Comparison of ENCODE assay signal across 18 cellular contexts in the genomic region with DNA sequence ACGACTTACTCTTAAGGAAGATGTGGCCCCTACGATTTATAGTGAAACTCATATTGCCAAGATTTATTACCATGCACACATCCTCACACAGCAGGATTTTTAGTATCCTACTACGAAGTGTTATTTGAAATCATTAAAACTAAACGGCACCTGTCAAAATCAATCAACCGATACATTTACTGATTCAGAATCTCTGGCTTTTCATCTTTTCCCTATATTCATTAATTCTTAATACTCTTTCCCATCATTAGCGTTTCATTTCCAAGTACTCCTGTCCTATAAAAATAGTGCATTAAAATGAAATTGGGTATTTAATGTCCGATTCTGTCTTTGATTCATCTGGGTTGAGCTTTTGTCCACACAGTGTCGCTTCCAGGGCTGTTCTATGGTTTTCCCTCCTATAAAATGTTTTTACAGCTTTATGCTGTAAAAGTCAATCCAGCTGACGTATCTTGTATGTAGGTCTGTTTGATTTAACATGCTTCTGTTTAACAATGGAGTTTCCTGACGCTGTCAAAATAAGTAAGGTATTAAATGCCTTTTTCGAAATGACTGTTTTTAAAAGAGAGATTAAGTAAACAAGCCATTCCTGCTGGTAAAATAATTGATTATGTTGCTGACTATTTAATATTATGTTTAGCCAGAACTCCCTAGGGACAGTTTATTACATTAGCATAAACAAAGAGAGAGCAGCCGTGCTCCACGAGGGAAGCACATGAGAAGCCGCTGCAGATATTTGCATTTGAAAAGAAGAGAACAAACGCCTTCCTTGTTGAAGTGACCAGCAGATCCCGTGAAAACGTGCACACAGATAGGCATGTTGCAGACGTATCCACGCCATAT. TPM values are rescaled to one million over a fixed set of nuclear protein-coding genes. Genes with fewer than 3 reads are reported as not detected.
DNase-seq lines count a peak whose midpoint lies in the region; ATAC-seq and FAIRE-seq lines count a peak whose summit lies in the region.
"Had no signal": no experiment of that assay in that cellular context is flagged by ENCODE, and none has a peak within 500 bp of the region (broad histone marks: within the 10 kb centered on the region; RNA-seq: fewer than 3 reads in every experiment).

No MANE protein-coding gene starts in this region.

- no peaks in the 10 kb centered on the region for H3K27me3 ChIP-seq in neuronal stem cell (ENCODE audit: control insufficient read depth in 3 of 3, insufficient read depth in 3 of 3, low read depth in 1 of 3, low read length in 3 of 3)

- H3K23ac ChIP-seq in neuronal stem cell (ENCODE audit: low read depth, low read length, poor library complexity), result no peak overlapping the region

- no peak overlapping the region for H3K9ac ChIP-seq in neuronal stem cell (ENCODE audit: low read depth, low read length, poor library complexity)
- H3K9ac ChIP-seq: KMS-11 had no signal

- no peak overlapping the region for H3K27ac Mint-ChIP-seq in activated T-helper 1 cell treated with anti-CD3 and anti-CD28 coated beads, Interleukin-12 subunit alpha, Interleukin-12 subunit beta, Interleukin-2, Interleukin-4 antibody, amounts not matched to agents 30 ng/mL and 10 ng/mL and 1 ng/mL, durations not matched to agents 14 hours and 24 hours and 36 hours
- H3K27ac Mint-ChIP-seq in activated CD8-positive, alpha-beta T cell treated with anti-CD3 and anti-CD28 coated beads, Interleukin-2, amount 10 ng/mL, durations not matched to agents 7 days and 5 days, result no peak overlapping the region

- no peak overlapping the region for H3K4me3 Mint-ChIP-seq in activated T-helper 1 cell treated with anti-CD3 and anti-CD28 coated beads, Interleukin-12 subunit alpha, Interleukin-12 subunit beta, Interleukin-2, Interleukin-4 antibody, amounts not matched to agents 30 ng/mL and 10 ng/mL and 1 ng/mL, durations not matched to agents 14 hours and 24 hours and 36 hours
- H3K4me3 Mint-ChIP-seq in activated CD8-positive, alpha-beta T cell treated with anti-CD3 and anti-CD28 coated beads, Interleukin-2, amount 10 ng/mL, durations not matched to agents 7 days and 5 days, result no peak overlapping the region
- H3K4me3 Mint-ChIP-seq: CD4-positive, alpha-beta memory T cell had no signal

- H3K36me3 Mint-ChIP-seq in activated T-helper 1 cell treated with anti-CD3 and anti-CD28 coated beads, Interleukin-12 subunit alpha, Interleukin-12 subunit beta, Interleukin-2, Interleukin-4 antibody, amounts not matched to agents 30 ng/mL and 10 ng/mL and 1 ng/mL, durations not matched to agents 14 hours and 24 hours and 36 hours (ENCODE audit: low read depth), result no peaks in the 10 kb centered on the region
- no peaks in the 10 kb centered on the region for H3K36me3 Mint-ChIP-seq in activated CD8-positive, alpha-beta T cell treated with anti-CD3 and anti-CD28 coated beads, Interleukin-2, amount 10 ng/mL, durations not matched to agents 7 days and 5 days (ENCODE audit: low read depth)
- H3K36me3 Mint-ChIP-seq: CD4-positive, alpha-beta memory T cell had no signal

- no peak overlapping the region for H2BK5ac ChIP-seq in neuronal stem cell (ENCODE audit: low read length)

- peak; percentile 33 for FAIRE-seq in GM18507 (lab: Jason Lieb, UNC)
- FAIRE-seq in endometrium (lab: Jason Lieb, UNC), result peak; percentile 61

- H2AK5ac ChIP-seq in neuronal stem cell (ENCODE audit: low read depth, low read length), result no peak overlapping the region

- no peak overlapping the region for H3K18ac ChIP-seq in neuronal stem cell (ENCODE audit: low read length)

- H4K8ac ChIP-seq in neuronal stem cell (ENCODE audit: low read depth, low read length), result no peak overlapping the region

- no peak overlapping the region for H3K27ac ChIP-seq in neuronal stem cell (replicated peaks; ENCODE audit: low read length)
- H3K27ac ChIP-seq: esophagus squamous epithelium, KMS-11, neutrophil had no signal

- peak overlapping the region; percentile 85 for H2AFZ ChIP-seq in neuronal stem cell (ENCODE audit: low read length)

- no peak overlapping the region for H2BK120ac ChIP-seq in neuronal stem cell (ENCODE audit: low read depth, low read length)

- no peaks in the 10 kb centered on the region for H3K79me1 ChIP-seq in neuronal stem cell (ENCODE audit: low read depth, low read length)

- no peak overlapping the region for H3K4me2 ChIP-seq in neuronal stem cell (ENCODE audit: insufficient read depth, low read length, poor library complexity, severe bottlenecking)
- H3K4me2 ChIP-seq: KMS-11 had no signal

- DNase-seq in GM18507 (ENCODE audit: extremely low spot score, insufficient read length, low read depth) (no peak), NCI-H69 (lab: John Stamatoyannopoulos, UW) (peak; percentile 15), neuronal stem cell (ENCODE audit: low spot score) (no peak), NK-92 (lab: John Stamatoyannopoulos, UW; ENCODE audit: unreplicated experiment) (no peak)
- no peak for DNase-seq in activated T-helper 1 cell treated with anti-CD3 and anti-CD28 coated beads, Interleukin-12 subunit alpha, Interleukin-12 subunit beta, Interleukin-2, Interleukin-4 antibody, amounts not matched to agents 30 ng/mL and 10 ng/mL and 1 ng/mL, durations not matched to agents 14 hours and 24 hours and 36 hours (ENCODE audit: low spot score)
- DNase-seq in activated CD8-positive, alpha-beta T cell treated with anti-CD3 and anti-CD28 coated beads, Interleukin-2, amount 10 ng/mL, durations not matched to agents 7 days and 5 days, result no peak
- no peak for DNase-seq in NK-92 treated with Interleukin-12 subunit alpha and Interleukin-12 subunit beta, amount 100 ng/mL, for 24 hours (lab: John Stamatoyannopoulos, UW)
- DNase-seq: activated CD4-positive, alpha-beta T cell treated with anti-CD3 and anti-CD28 coated beads, Interleukin-2, amount 50 U/mL, for 48 hours; activated naive CD4-positive, alpha-beta T cell; CD4-positive, alpha-beta memory T cell; esophagus squamous epithelium; HCEC 1CT; kidney glomerular epithelial cell; NCI-H446 treated with DMSO at 0.1 percent for 48 hours; SW 1271 had no signal

- no peak for ATAC-seq in activated CD8-positive, alpha-beta T cell treated with anti-CD3 and anti-CD28 coated beads, Interleukin-2, amount 10 ng/mL, durations not matched to agents 7 days and 5 days

- POLR2A ChIA-PET in activated CD8-positive, alpha-beta T cell treated with anti-CD3 and anti-CD28 coated beads, Interleukin-2, amount 10 ng/mL, durations not matched to agents 7 days and 5 days (lab: Charles Lee), result no interaction called here

- H3K4me1 ChIP-seq in neuronal stem cell (ENCODE audit: control insufficient read depth in 2 of 2, insufficient read depth in 1 of 2, low read depth in 1 of 2, low read length in 2 of 2), result peaks cover 0 to 7% of the 10 kb centered on the region in 2 donors

- no peaks in the 10 kb centered on the region for H3K9me3 Mint-ChIP-seq in activated T-helper 1 cell treated with anti-CD3 and anti-CD28 coated beads, Interleukin-12 subunit alpha, Interleukin-12 subunit beta, Interleukin-2, Interleukin-4 antibody, amounts not matched to agents 30 ng/mL and 10 ng/mL and 1 ng/mL, durations not matched to agents 14 hours and 24 hours and 36 hours
- no peaks in the 10 kb centered on the region for H3K9me3 Mint-ChIP-seq in activated CD8-positive, alpha-beta T cell treated with anti-CD3 and anti-CD28 coated beads, Interleukin-2, amount 10 ng/mL, durations not matched to agents 7 days and 5 days (ENCODE audit: insufficient read depth)

- H3K9me3 ChIP-seq in neuronal stem cell (replicated peaks in 1 of 2; ENCODE audit: control insufficient read depth in 2 of 2, insufficient read depth in 1 of 2, low read depth in 1 of 2, low read length in 2 of 2), result no peaks in the 10 kb centered on the region
- H3K9me3 ChIP-seq: esophagus squamous epithelium, neutrophil had no signal

- H3K14ac ChIP-seq in neuronal stem cell (ENCODE audit: low read length), result no peak overlapping the region

- H3K27me3 Mint-ChIP-seq in activated T-helper 1 cell treated with anti-CD3 and anti-CD28 coated beads, Interleukin-12 subunit alpha, Interleukin-12 subunit beta, Interleukin-2, Interleukin-4 antibody, amounts not matched to agents 30 ng/mL and 10 ng/mL and 1 ng/mL, durations not matched to agents 14 hours and 24 hours and 36 hours (ENCODE audit: insufficient read depth), result peaks cover 18% of the 10 kb centered on the region
- peaks cover 6% of the 10 kb centered on the region for H3K27me3 Mint-ChIP-seq in activated CD8-positive, alpha-beta T cell treated with anti-CD3 and anti-CD28 coated beads, Interleukin-2, amount 10 ng/mL, durations not matched to agents 7 days and 5 days (ENCODE audit: low read depth)

- peaks cover 7% of the 10 kb centered on the region for H3K4me1 Mint-ChIP-seq in activated T-helper 1 cell treated with anti-CD3 and anti-CD28 coated beads, Interleukin-12 subunit alpha, Interleukin-12 subunit beta, Interleukin-2, Interleukin-4 antibody, amounts not matched to agents 30 ng/mL and 10 ng/mL and 1 ng/mL, durations not matched to agents 14 hours and 24 hours and 36 hours (ENCODE audit: low read depth)
- H3K4me1 Mint-ChIP-seq in activated CD8-positive, alpha-beta T cell treated with anti-CD3 and anti-CD28 coated beads, Interleukin-2, amount 10 ng/mL, durations not matched to agents 7 days and 5 days (ENCODE audit: low read depth), result peaks cover 16% of the 10 kb centered on the region

- H3K4me3 ChIP-seq in neuronal stem cell (ENCODE audit: low read length in 2 of 2), result no peak overlapping the region
- H3K4me3 ChIP-seq: esophagus squamous epithelium had no signal

- no peak overlapping the region for H3K4ac ChIP-seq in neuronal stem cell (ENCODE audit: low read length)

- no peaks in the 10 kb centered on the region for H3K36me3 ChIP-seq in neuronal stem cell (replicated peaks in 1 of 2; ENCODE audit: control insufficient read depth in 2 of 2, insufficient read depth in 2 of 2, low read length in 2 of 2)
- H3K36me3 ChIP-seq: esophagus squamous epithelium, neutrophil had no signal

- WGBS in neuronal stem cell (ENCODE audit: extremely low coverage in 2 of 2, insufficient read length in 2 of 2, insufficient replicate concordance in 1 of 2), 2 donors, result 100% methylated on average over 1 of the region's 19 CpGs; no CpG with 5 or more reads in 1 of the 2 donors

- H2BK15ac ChIP-seq in neuronal stem cell (ENCODE audit: low read length), result no peak overlapping the region

- no peak overlapping the region for H4K91ac ChIP-seq in neuronal stem cell (ENCODE audit: low read depth, low read length, poor library complexity)

- intact Hi-C loops in activated T-helper 1 cell treated with anti-CD3 and anti-CD28 coated beads, Interleukin-12 subunit alpha, Interleukin-12 subunit beta, Interleukin-2, Interleukin-4 antibody, amounts not matched to agents 30 ng/mL and 10 ng/mL and 1 ng/mL, durations not matched to agents 14 hours and 24 hours and 36 hours (cut with micrococcal nuclease), result no loop called here

- H2BK12ac ChIP-seq in neuronal stem cell (ENCODE audit: low read length), result no peak overlapping the region

- CTCF ChIA-PET in activated CD8-positive, alpha-beta T cell treated with anti-CD3 and anti-CD28 coated beads, Interleukin-2, amount 10 ng/mL, durations not matched to agents 7 days and 5 days (lab: Charles Lee), result no interaction called here

RNA-seq across cellular contexts. Expression of a gene that starts 22.3 kb away (rescaled TPM):
- 1.8 TPM for polyA plus RNA-seq in neuronal stem cell (2013, experiment 1 of 2)
- 1.7 TPM for polyA plus RNA-seq in neuronal stem cell (2013, experiment 2 of 2)
- total RNA-seq in activated T-helper 1 cell treated with anti-CD3 and anti-CD28 coated beads, Interleukin-12 subunit alpha, Interleukin-12 subunit beta, Interleukin-2, Interleukin-4 antibody, amounts not matched to agents 30 ng/mL and 10 ng/mL and 1 ng/mL, durations not matched to agents 14 hours and 24 hours and 36 hours, result 38.3 and 39.1 TPM in 2 replicates
- 10 to 100 TPM; 63.1 to 63.2 TPM for total RNA-seq in activated CD8-positive, alpha-beta T cell treated with anti-CD3 and anti-CD28 coated beads, Interleukin-2, amount 10 ng/mL, durations not matched to agents 7 days and 5 days
